In the genomic region with DNA sequence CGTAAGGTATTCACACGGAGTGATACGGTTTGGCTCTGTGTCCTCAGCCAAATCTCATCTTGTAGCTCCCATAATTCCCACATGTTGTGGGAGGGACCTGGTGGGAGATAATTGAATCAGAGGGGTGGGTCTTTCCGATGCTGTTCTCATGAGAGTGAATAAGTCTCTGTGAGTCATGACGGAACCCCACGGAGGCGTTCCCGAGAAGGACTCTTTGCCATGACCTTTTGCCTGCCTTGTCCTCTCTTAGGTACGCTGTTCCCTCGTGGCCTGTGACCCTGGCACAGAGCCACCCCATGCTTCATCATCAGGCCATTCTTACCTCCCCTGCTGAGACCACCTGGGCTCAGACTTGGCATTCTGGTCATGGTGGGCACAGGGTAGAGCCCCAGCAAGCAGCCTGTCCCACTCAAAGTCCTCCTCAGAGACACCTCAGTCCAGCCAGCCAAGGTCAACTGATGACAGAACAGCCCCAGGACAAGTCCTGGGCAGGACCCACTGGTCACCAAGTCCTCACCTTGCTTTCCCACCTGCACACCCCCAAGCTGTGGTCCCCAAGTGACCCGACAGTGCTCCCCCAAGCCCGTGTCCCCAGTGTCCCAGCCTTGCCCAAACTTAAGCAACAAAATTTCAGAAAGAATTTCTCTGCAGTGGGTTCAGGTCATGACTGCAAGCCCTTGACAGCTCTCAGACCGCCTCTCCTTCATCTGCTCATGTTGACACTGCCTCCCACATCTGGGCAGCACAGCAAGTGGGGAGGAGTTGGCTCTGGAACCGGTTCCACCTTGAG, we compare ENCODE assay signal across 17 cellular contexts.
A peak's percentile ranks its signal among the peaks of the same experiment; 100 is the strongest.
DNase-seq lines count a peak whose midpoint lies in the region; ATAC-seq and TF ChIP-seq lines count a peak whose summit lies in the region.
"Had no signal": no experiment of that assay in that cellular context is flagged by ENCODE, and none has a peak within 500 bp of the region (broad histone marks: within the 10 kb centered on the region; RNA-seq: fewer than 3 reads in every experiment).

No MANE protein-coding gene starts in this region.

- no peak for ATAC-seq in HG03108 (IDR thresholded peaks at IDR 0.05; ENCODE audit: unreplicated experiment)
- ATAC-seq: GM23338, HCT116, HepG2 had no signal

- no peaks in the 10 kb centered on the region for H3F3A ChIP-seq in MM.1S (ENCODE audit: insufficient read depth, low read length)

- 83 to 88% methylated on average over 10 to 14 of the region's 14 CpGs for WGBS in endodermal cell (ENCODE audit: insufficient coverage in 1 of 2, insufficient read length in 1 of 2), 2 experiments
- WGBS in spleen, 5 donors, result 61 to 82% (median 74%) methylated on average over 14 of the region's 14 CpGs

- no peak overlapping the region for H3K4me3 Mint-ChIP-seq in endodermal cell
- H3K4me3 Mint-ChIP-seq: CD4-positive, alpha-beta T cell; GM23338; IgD-negative memory B cell had no signal

- H3K9me3 ChIP-seq in BE2C, result no peaks in the 10 kb centered on the region
- no peaks in the 10 kb centered on the region for H3K9me3 ChIP-seq in endodermal cell (ENCODE audit: control insufficient read depth, low read length)
- H3K9me3 ChIP-seq in spleen, result no peaks in the 10 kb centered on the region
- H3K9me3 ChIP-seq in MM.1S (replicated peaks; ENCODE audit: insufficient read depth, low read length), result no peaks in the 10 kb centered on the region
- H3K9me3 ChIP-seq: Caco-2 had no signal

- H3K27ac ChIP-seq in endodermal cell (ENCODE audit: low read depth, low read length) (no peak overlapping the region), spleen (no peak overlapping the region), MM.1S (ENCODE audit: low read length) (no peak overlapping the region)
- H3K27ac ChIP-seq: C4-2B had no signal

- DNase-seq in BE2C, result peak; percentile 38
- DNase-seq in Daoy (ENCODE audit: low read depth), result peak; percentile 46
- DNase-seq in endodermal cell, result peak; percentile 66
- DNase-seq in spleen, result peak; percentile 50
- DNase-seq in MM.1S, result no peak
- DNase-seq: ACHN; Caco-2; CD4-positive, alpha-beta T cell; DMS153; DMS79; GF-D8 had no signal

- H4K20me1 ChIP-seq in MM.1S (ENCODE audit: insufficient read depth, low read length), result no peaks in the 10 kb centered on the region

- H3K4me1 Mint-ChIP-seq in endodermal cell, result peaks cover 30% of the 10 kb centered on the region
- H3K4me1 Mint-ChIP-seq: IgD-negative memory B cell had no signal

- H3K9ac ChIP-seq in endodermal cell (ENCODE audit: extremely low read depth, low read length, poor library complexity, severe bottlenecking), result no peak overlapping the region
- H3K9ac ChIP-seq in MM.1S (ENCODE audit: low read length), result no peak overlapping the region

- H3K9me3 Mint-ChIP-seq in endodermal cell, result no peaks in the 10 kb centered on the region
- H3K9me3 Mint-ChIP-seq: GM23338, IgD-negative memory B cell had no signal

- no peaks in the 10 kb centered on the region for H3K4me1 ChIP-seq in BE2C
- peaks cover 20% of the 10 kb centered on the region for H3K4me1 ChIP-seq in endodermal cell (ENCODE audit: control insufficient read depth, insufficient read depth, low read length)
- no peaks in the 10 kb centered on the region for H3K4me1 ChIP-seq in spleen
- H3K4me1 ChIP-seq in MM.1S (ENCODE audit: low read length), result no peaks in the 10 kb centered on the region
- H3K4me1 ChIP-seq: Caco-2 had no signal

- H3K27me3 ChIP-seq in BE2C (no peaks in the 10 kb centered on the region), endodermal cell (ENCODE audit: control insufficient read depth, insufficient read depth, low read length, poor library complexity, severe bottlenecking) (peaks cover 16% of the 10 kb centered on the region), spleen (replicated peaks in 1 of 7) (peaks cover 0 to 99% (median 25%) of the 10 kb centered on the region in 7 donors), MM.1S (replicated peaks; ENCODE audit: insufficient read depth, low read length) (peaks cover 83% of the 10 kb centered on the region)

- no peaks in the 10 kb centered on the region for H3K79me2 ChIP-seq in MM.1S (ENCODE audit: low read length)

- H2AFZ ChIP-seq in MM.1S (ENCODE audit: low read length), result no peak overlapping the region
- H2AFZ ChIP-seq: GM23338 had no signal

- no peak for TF ChIP-seq POLR2A in spleen (IDR thresholded peaks at IDR 0.05)

- no peaks in the 10 kb centered on the region for H3K36me3 Mint-ChIP-seq in endodermal cell (ENCODE audit: low read depth)
- H3K36me3 Mint-ChIP-seq: IgD-negative memory B cell had no signal

- H3K36me3 ChIP-seq in BE2C, result no peaks in the 10 kb centered on the region
- H3K36me3 ChIP-seq in endodermal cell (ENCODE audit: control insufficient read depth, insufficient read depth, low read length), result no peaks in the 10 kb centered on the region
- no peaks in the 10 kb centered on the region for H3K36me3 ChIP-seq in spleen
- no peaks in the 10 kb centered on the region for H3K36me3 ChIP-seq in MM.1S (replicated peaks; ENCODE audit: insufficient read depth, low read length)

- no peaks in the 10 kb centered on the region for H3K9me2 ChIP-seq in MM.1S (replicated peaks; ENCODE audit: insufficient read depth, low read length)

- H3K4me2 ChIP-seq in MM.1S (ENCODE audit: low read depth, low read length), result no peak overlapping the region
- H3K4me2 ChIP-seq: GM23338 had no signal

- no peak overlapping the region for H3K27ac Mint-ChIP-seq in endodermal cell
- H3K27ac Mint-ChIP-seq: CD4-positive, alpha-beta T cell; GM23338; IgD-negative memory B cell had no signal

- H3K27me3 Mint-ChIP-seq in endodermal cell (ENCODE audit: insufficient read depth), result peaks cover 20% of the 10 kb centered on the region

- H3K4me3 ChIP-seq in BE2C (ENCODE audit: low read depth, low read length), result peak overlapping the region; percentile 19; the same call in 1 of the 2 replicates
- H3K4me3 ChIP-seq in endodermal cell (ENCODE audit: low read length), result no peak overlapping the region
- no peak overlapping the region for H3K4me3 ChIP-seq in spleen
- no peak overlapping the region for H3K4me3 ChIP-seq in MM.1S (ENCODE audit: low read length)
- H3K4me3 ChIP-seq: GM23338 had no signal

- TF ChIP-seq CTCF in BE2C (IDR thresholded peaks at IDR 0.05; ENCODE audit: low read depth, low read length), result no peak
- no peak for TF ChIP-seq CTCF in endodermal cell (conservative IDR thresholded peaks at IDR 0.05)
- TF ChIP-seq CTCF in spleen (IDR thresholded peaks at IDR 0.05 in 8 of 11, conservative IDR thresholded peaks at IDR 0.05 in 3 of 11), result no peak
- no peak for TF ChIP-seq CTCF in MM.1S (IDR thresholded peaks at IDR 0.05; ENCODE audit: low read length)

- intact Hi-C loops in spleen (cut with DNase I; ENCODE audit: low total_unique reads), result no loop called here
